Comparison of ENCODE assay signal across 19 cellular contexts in genomic region chr6:46380152-46380807, GRCh38.
DNase-seq lines count a peak whose midpoint lies in the region; ATAC-seq and TF ChIP-seq lines count a peak whose summit lies in the region.
"Had no signal": no experiment of that assay in that cellular context is flagged by ENCODE, and none has a peak within 500 bp of the region (broad histone marks: within the 10 kb centered on the region; RNA-seq: fewer than 3 reads in every experiment).

No MANE protein-coding gene starts in this region.

- H3K4me3 Mint-ChIP-seq in WTC11 = no peak overlapping the region
- H3K4me3 Mint-ChIP-seq in activated T-cell treated with anti-CD3 and anti-CD28 coated beads, Interleukin-2, amount 50 U/mL, for 4 hours = no peak overlapping the region
- H3K4me3 Mint-ChIP-seq: activated naive CD4-positive, alpha-beta T cell treated with anti-CD3 and anti-CD28 coated beads, Interleukin-2, amount 10 ng/mL, durations not matched to agents 7 days and 5 days; GM23338; naive B cell; stimulated activated effector memory CD8-positive, alpha-beta T cell treated with anti-CD3 and anti-CD28 coated beads, Interleukin-12 subunit alpha, Interleukin-12 subunit beta, amount 100 ng/mL, for 72 hours had no signal

- H3K9me3 Mint-ChIP-seq in WTC11 = no peaks in the 10 kb centered on the region
- H3K9me3 Mint-ChIP-seq in activated T-cell treated with anti-CD3 and anti-CD28 coated beads, Interleukin-2, amount 50 U/mL, for 4 hours = no peaks in the 10 kb centered on the region
- H3K9me3 Mint-ChIP-seq: activated naive CD4-positive, alpha-beta T cell treated with anti-CD3 and anti-CD28 coated beads, Interleukin-2, amount 10 ng/mL, durations not matched to agents 7 days and 5 days; GM23338; stimulated activated effector memory CD8-positive, alpha-beta T cell treated with anti-CD3 and anti-CD28 coated beads, Interleukin-12 subunit alpha, Interleukin-12 subunit beta, amount 100 ng/mL, for 72 hours had no signal

- no peaks in the 10 kb centered on the region for H3K36me3 Mint-ChIP-seq in WTC11
- H3K36me3 Mint-ChIP-seq in activated T-cell treated with anti-CD3 and anti-CD28 coated beads, Interleukin-2, amount 50 U/mL, for 4 hours (ENCODE audit: insufficient read depth) = no peaks in the 10 kb centered on the region
- H3K36me3 Mint-ChIP-seq: activated naive CD4-positive, alpha-beta T cell treated with anti-CD3 and anti-CD28 coated beads, Interleukin-2, amount 10 ng/mL, durations not matched to agents 7 days and 5 days; naive B cell; stimulated activated effector memory CD8-positive, alpha-beta T cell treated with anti-CD3 and anti-CD28 coated beads, Interleukin-12 subunit alpha, Interleukin-12 subunit beta, amount 100 ng/mL, for 72 hours had no signal

- CTCF ChIA-PET in WTC11 (lab: Charles Lee) = no interaction called here

- POLR2A ChIA-PET in WTC11 (lab: Charles Lee) = no interaction called here

- H3K27ac Mint-ChIP-seq in WTC11 = no peak overlapping the region
- H3K27ac Mint-ChIP-seq: activated naive CD4-positive, alpha-beta T cell treated with anti-CD3 and anti-CD28 coated beads, Interleukin-2, amount 10 ng/mL, durations not matched to agents 7 days and 5 days; GM23338; naive B cell had no signal

- peak; percentile 38 for ATAC-seq in GM18868 (IDR thresholded peaks at IDR 0.05; ENCODE audit: unreplicated experiment)
- ATAC-seq in WTC11 = peak; percentile 38; the same call in 1 of the 2 replicates
- ATAC-seq in activated T-cell treated with anti-CD3 and anti-CD28 coated beads, Interleukin-2, amount 50 U/mL, for 4 hours = no peak
- no peak for ATAC-seq in GM18519 (IDR thresholded peaks at IDR 0.05; ENCODE audit: low FRiP score, unreplicated experiment)
- ATAC-seq: esophagus mucosa; GM23338; PC-3; stimulated activated effector memory CD8-positive, alpha-beta T cell treated with anti-CD3 and anti-CD28 coated beads, Interleukin-12 subunit alpha, Interleukin-12 subunit beta, amount 100 ng/mL, for 72 hours had no signal

- no peak for TF ChIP-seq CTCF in WTC11 (IDR thresholded peaks at IDR 0.05)

- H3K4me1 Mint-ChIP-seq in WTC11 = peaks cover 25% of the 10 kb centered on the region
- peaks cover 2% of the 10 kb centered on the region for H3K4me1 Mint-ChIP-seq in activated T-cell treated with anti-CD3 and anti-CD28 coated beads, Interleukin-2, amount 50 U/mL, for 4 hours (ENCODE audit: low read depth)

- DNase-seq in DMS79 (lab: John Stamatoyannopoulos, UW) = peak; percentile 69
- DNase-seq in NCI-H2029 (lab: John Stamatoyannopoulos, UW) = peak; percentile 43
- DNase-seq in WTC11 (ENCODE audit: low spot score) = no peak
- no peak for DNase-seq in NCI-H526 (lab: John Stamatoyannopoulos, UW)
- no peak for DNase-seq in activated T-cell treated with anti-CD3 and anti-CD28 coated beads, Interleukin-2, amount 50 U/mL, for 4 hours
- DNase-seq in Kasumi-1 (lab: John Stamatoyannopoulos, UW) = no peak
- DNase-seq: activated CD4-positive, alpha-beta T cell treated with anti-CD3 and anti-CD28 coated beads for 48 hours; activated naive CD4-positive, alpha-beta T cell treated with anti-CD3 and anti-CD28 coated beads, Interleukin-2, amount 10 ng/mL, durations not matched to agents 7 days and 5 days; DMS 273 treated with DMSO at 0.1 percent for 48 hours; naive B cell; PC-3; posterior cingulate gyrus; T1000; transverse colon had no signal

- H3K27me3 Mint-ChIP-seq in WTC11 (ENCODE audit: low read depth) = no peaks in the 10 kb centered on the region; the same call in 1 of the 2 replicates
- peaks cover 8% of the 10 kb centered on the region for H3K27me3 Mint-ChIP-seq in activated T-cell treated with anti-CD3 and anti-CD28 coated beads, Interleukin-2, amount 50 U/mL, for 4 hours (ENCODE audit: low read depth)

TF ChIP-seq in WTC11, 78 proteins besides CTCF, POLR2A, EP300 and RAD21:
- TF ChIP-seq AR (CRISPR knock-in tag; IDR thresholded peaks at IDR 0.05) (no peak), ELF4 (CRISPR knock-in tag; IDR thresholded peaks at IDR 0.05; ENCODE audit: low read depth) (no peak), ZMAT4 (CRISPR knock-in tag; IDR thresholded peaks at IDR 0.05) (no peak)

Comparison
In these comparisons a context has a peak if more than half of its experiments do, and no peak if none do; other contexts are left out.
1. DNase-seq: peak in DMS79 (single experiment) and NCI-H2029 (single experiment); none in WTC11 (single experiment), NCI-H526 (0 of 2), activated T-cell treated with anti-CD3 and anti-CD28 coated beads, Interleukin-2, amount 50 U/mL, for 4 hours (single experiment) and Kasumi-1 (0 of 2).
2. ATAC-seq: peak in GM18868 (single experiment) and WTC11 (single experiment); none in activated T-cell treated with anti-CD3 and anti-CD28 coated beads, Interleukin-2, amount 50 U/mL, for 4 hours (0 of 2) and GM18519 (single experiment).